Comparison of ENCODE assay signal across 1 cellular context in genomic region chr2:9630001-9630749, GRCh38.
TF ChIP-seq lines count a peak whose summit lies in the region.

No MANE protein-coding gene starts in this region.

TF ChIP-seq in WTC11, 78 proteins besides CTCF, POLR2A, EP300 and RAD21 (continued from another document):
- TF ChIP-seq ZNF532 (CRISPR knock-in tag; IDR thresholded peaks at IDR 0.05; ENCODE audit: borderline replicate concordance) (no peak), SMAD4 (CRISPR knock-in tag; IDR thresholded peaks at IDR 0.05) (no peak), TEAD1 (CRISPR knock-in tag; IDR thresholded peaks at IDR 0.05) (peak; percentile 83; the same call in 1 of the 2 replicates), MAX (CRISPR knock-in tag; IDR thresholded peaks at IDR 0.05) (peak; percentile 46), NFE2L1 (CRISPR knock-in tag; IDR thresholded peaks at IDR 0.05) (0 out of 2 replicates have a peak, but pooled peaks have one; percentile 40), TEAD4 (CRISPR knock-in tag; IDR thresholded peaks at IDR 0.05) (peak; percentile 58; the same call in 1 of the 2 replicates), ZNF416 (CRISPR knock-in tag; IDR thresholded peaks at IDR 0.05) (no peak), ZNF121 (CRISPR knock-in tag; IDR thresholded peaks at IDR 0.05) (no peak), STAT6 (CRISPR knock-in tag; conservative IDR thresholded peaks at IDR 0.05; ENCODE audit: low read depth) (no peak), ELF4 (CRISPR knock-in tag; IDR thresholded peaks at IDR 0.05; ENCODE audit: low read depth) (no peak), ZNF138 (CRISPR knock-in tag; conservative IDR thresholded peaks at IDR 0.05) (0 out of 2 replicates have a peak, but pooled peaks have one; percentile 63), CREM (CRISPR knock-in tag; IDR thresholded peaks at IDR 0.05) (no peak), FOXP1 (CRISPR knock-in tag; IDR thresholded peaks at IDR 0.05; ENCODE audit: borderline replicate concordance) (no peak; the same call in 1 of the 2 replicates), ATF1 (CRISPR knock-in tag; IDR thresholded peaks at IDR 0.05) (no peak), ZMAT4 (CRISPR knock-in tag; IDR thresholded peaks at IDR 0.05) (no peak), ZNF263 (CRISPR knock-in tag; IDR thresholded peaks at IDR 0.05; ENCODE audit: low read depth) (0 out of 2 replicates have a peak, but pooled peaks have one; percentile 8), GABPB1 (CRISPR knock-in tag; IDR thresholded peaks at IDR 0.05) (0 out of 2 replicates have a peak, but pooled peaks have one; percentile 10), NFATC4 (CRISPR knock-in tag; IDR thresholded peaks at IDR 0.05) (no peak), USF1 (CRISPR knock-in tag; IDR thresholded peaks at IDR 0.05) (no peak), MYBL2 (CRISPR knock-in tag; IDR thresholded peaks at IDR 0.05) (0 out of 2 replicates have a peak, but pooled peaks have one; percentile 64), ESRRA (CRISPR knock-in tag; IDR thresholded peaks at IDR 0.05; ENCODE audit: borderline replicate concordance) (no peak)
